26 cellular contexts compared by ENCODE assay signal in genomic region chr14:37810094-37810801, GRCh38.
"Had no signal": no experiment of that assay in that cellular context is flagged by ENCODE, and none has a peak within 500 bp of the region (broad histone marks: within the 10 kb centered on the region; RNA-seq: fewer than 3 reads in every experiment).

No MANE protein-coding gene starts in this region.

- H3K4me1 ChIP-seq: gastrocnemius medialis, parathyroid adenoma, tibial nerve had no signal

- H3K36me3 ChIP-seq: brain microvascular endothelial cell, gastrocnemius medialis, tibial nerve had no signal

- H2AFZ ChIP-seq: parathyroid adenoma had no signal

- H3K79me2 ChIP-seq: parathyroid adenoma had no signal

- DNase-seq: activated CD4-positive, alpha-beta memory T cell treated with anti-CD3 and anti-CD28 coated beads for 36 hours; activated CD4-positive, alpha-beta T cell treated with anti-CD3 and anti-CD28 coated beads, Interleukin-2, amount 10 ng/mL, durations not matched to agents 24 days and 14 days; activated CD8-positive, alpha-beta memory T cell treated with anti-CD3 and anti-CD28 coated beads, Interleukin-2, amount 50 U/mL, for 4 hours; activated effector memory CD4-positive, alpha-beta T cell treated with anti-CD3 and anti-CD28 coated beads, Interleukin-2, amount 50 U/mL, for 16 hours; activated naive CD4-positive, alpha-beta T cell treated with anti-CD3 and anti-CD28 coated beads for 36 hours; activated naive CD8-positive, alpha-beta T cell treated with anti-CD3 and anti-CD28 coated beads, Interleukin-2, amount 10 ng/mL, durations not matched to agents 7 days and 5 days; activated T-cell treated with anti-CD3 and anti-CD28 coated beads, Interleukin-2, amount 50 U/mL, for 1 hour; brain microvascular endothelial cell; dorsolateral prefrontal cortex; effector memory CD4-positive, alpha-beta T cell; erythroblast; gastrocnemius medialis; glutamatergic neuron; left cardiac atrium; midbrain; naive thymus-derived CD4-positive, alpha-beta T cell; occipital lobe; right cardiac atrium; stimulated activated CD4-positive, alpha-beta T cell treated with anti-CD3 and anti-CD28 coated beads, Interleukin-2, amount 100 ng/mL, for 48 hours; stimulated activated naive CD4-positive, alpha-beta T cell treated with Interleukin-2 at 50 U/mL for 16 hours had no signal

- H3K9ac ChIP-seq: parathyroid adenoma had no signal

- H3K27ac ChIP-seq: brain microvascular endothelial cell, coronary artery, dorsolateral prefrontal cortex, gastrocnemius medialis, parathyroid adenoma, tibial nerve had no signal

- ATAC-seq: activated CD4-positive, CD25-positive, alpha-beta regulatory T cell treated with anti-CD3 and anti-CD28 coated beads, Interleukin-2, amount 50 U/mL, for 24 hours; gastrocnemius medialis; left cardiac atrium; naive thymus-derived CD4-positive, alpha-beta T cell; right cardiac atrium had no signal

- FAIRE-seq: astrocyte, keratinocyte had no signal

- H3K9me3 ChIP-seq: gastrocnemius medialis, tibial nerve had no signal

- H3K27me3 ChIP-seq: brain microvascular endothelial cell, gastrocnemius medialis, tibial nerve had no signal

- H3K4me3 ChIP-seq: coronary artery, dorsolateral prefrontal cortex, gastrocnemius medialis, tibial nerve had no signal
